ENCODE assay signal across 26 cellular contexts in genomic region chr5:40227927-40228326, GRCh38.
"Had no signal": no experiment of that assay in that cellular context is flagged by ENCODE, and none has a peak within 500 bp of the region (broad histone marks: within the 10 kb centered on the region; RNA-seq: fewer than 3 reads in every experiment).

No MANE protein-coding gene starts in this region.

- H3K9me3 ChIP-seq: heart left ventricle, lower lobe of right lung, mucosa of descending colon, pancreas, prostate gland had no signal

- H3K4me3 ChIP-seq: heart left ventricle, lower lobe of right lung, mucosa of descending colon, pancreas, prostate gland, skin epidermis had no signal

- H3K27ac ChIP-seq: brain microvascular endothelial cell, foreskin keratinocyte, heart left ventricle, lower lobe of right lung, pancreas, prostate gland, skin epidermis had no signal

- ATAC-seq: activated CD8-positive, alpha-beta T cell treated with anti-CD3 and anti-CD28 coated beads for 36 hours; activated naive CD4-positive, alpha-beta T cell treated with anti-CD3 and anti-CD28 coated beads, Interleukin-2, amount 50 U/mL, for 72 hours; foreskin keratinocyte; heart left ventricle; left lobe of liver; lower lobe of right lung; mucosa of descending colon; natural killer cell treated with Interleukin-12 subunit alpha and Interleukin-12 subunit beta and Interleukin-15 and Interleukin-18, amount 100 ng/mL, for 72 hours; pancreas; sciatic nerve; stimulated activated naive CD8-positive, alpha-beta T cell treated with anti-CD3 and anti-CD28 coated beads, Interleukin-15, amount 100 ng/mL, for 72 hours; T-helper 17 cell had no signal

- H3K27ac Mint-ChIP-seq: activated CD4-positive, alpha-beta T cell treated with anti-CD3 and anti-CD28 coated beads, Interleukin-2, amount 10 ng/mL, durations not matched to agents 7 days and 5 days; activated CD8-positive, alpha-beta T cell treated with anti-CD3 and anti-CD28 coated beads for 36 hours; activated naive CD4-positive, alpha-beta T cell treated with anti-CD3 and anti-CD28 coated beads, Interleukin-2, amount 50 U/mL, for 72 hours; activated T-helper 2 cell treated with anti-CD3 and anti-CD28 coated beads, Interferon-gamma antibody, Interleukin-2, Interleukin-4, amounts not matched to agents 10 μg/mL and 5 μg/mL and 100 μg/mL, durations not matched to agents 14 hours and 24 hours and 36 hours; stimulated activated naive CD8-positive, alpha-beta T cell treated with anti-CD3 and anti-CD28 coated beads, Interleukin-15, amount 100 ng/mL, for 72 hours; T-helper 17 cell had no signal

- H3K4me1 ChIP-seq: lower lobe of right lung, pancreas, prostate gland had no signal

- H3K27me3 ChIP-seq: brain microvascular endothelial cell, foreskin keratinocyte, heart left ventricle, pancreas had no signal

- H3K4me3 Mint-ChIP-seq: activated CD4-positive, alpha-beta T cell treated with anti-CD3 and anti-CD28 coated beads, Interleukin-2, amount 10 ng/mL, durations not matched to agents 7 days and 5 days; activated CD8-positive, alpha-beta T cell treated with anti-CD3 and anti-CD28 coated beads for 36 hours; natural killer cell treated with Interleukin-12 subunit alpha and Interleukin-12 subunit beta and Interleukin-15 and Interleukin-18, amount 100 ng/mL, for 72 hours; stimulated activated naive CD8-positive, alpha-beta T cell treated with anti-CD3 and anti-CD28 coated beads, Interleukin-15, amount 100 ng/mL, for 72 hours; T-helper 17 cell had no signal

- DNase-seq: activated CD4-positive, alpha-beta T cell treated with anti-CD3 and anti-CD28 coated beads for 1 hour; activated CD4-positive, alpha-beta T cell treated with anti-CD3 and anti-CD28 coated beads, Interleukin-2, amount 10 ng/mL, durations not matched to agents 7 days and 5 days; activated CD8-positive, alpha-beta T cell treated with anti-CD3 and anti-CD28 coated beads for 36 hours; activated naive CD4-positive, alpha-beta T cell; activated T-cell treated with anti-CD3 and anti-CD28 coated beads, Interleukin-2, amount 50 U/mL, for 48 hours; brain microvascular endothelial cell; foreskin keratinocyte; heart left ventricle; lower lobe of right lung; mesenchymal stem cell; mucosa of descending colon; pancreas; retina; stimulated activated CD4-positive, alpha-beta T cell treated with anti-CD3 and anti-CD28 coated beads, Interleukin-12 subunit alpha, Interleukin-12 subunit beta, amount 100 ng/mL, for 4 hours; stimulated activated CD4-positive, alpha-beta T cell treated with anti-CD3 and anti-CD28 coated beads, Interleukin-4, amount 100 ng/mL, for 1 hour; stimulated activated naive CD8-positive, alpha-beta T cell treated with anti-CD3 and anti-CD28 coated beads, Interleukin-15, amount 100 ng/mL, for 72 hours; substantia nigra; T-helper 17 cell; T1000 had no signal

- H3K9me3 Mint-ChIP-seq: activated CD8-positive, alpha-beta T cell treated with anti-CD3 and anti-CD28 coated beads for 36 hours; activated T-helper 2 cell treated with anti-CD3 and anti-CD28 coated beads, Interferon-gamma antibody, Interleukin-2, Interleukin-4, amounts not matched to agents 10 μg/mL and 5 μg/mL and 100 μg/mL, durations not matched to agents 14 hours and 24 hours and 36 hours; stimulated activated naive CD8-positive, alpha-beta T cell treated with anti-CD3 and anti-CD28 coated beads, Interleukin-15, amount 100 ng/mL, for 72 hours had no signal

- H3K27me3 Mint-ChIP-seq: activated CD4-positive, alpha-beta T cell treated with anti-CD3 and anti-CD28 coated beads, Interleukin-2, amount 10 ng/mL, durations not matched to agents 7 days and 5 days; activated CD8-positive, alpha-beta T cell treated with anti-CD3 and anti-CD28 coated beads for 36 hours; natural killer cell treated with Interleukin-12 subunit alpha and Interleukin-12 subunit beta and Interleukin-15 and Interleukin-18, amount 100 ng/mL, for 72 hours; stimulated activated naive CD8-positive, alpha-beta T cell treated with anti-CD3 and anti-CD28 coated beads, Interleukin-15, amount 100 ng/mL, for 72 hours; T-helper 17 cell had no signal

- H3K36me3 Mint-ChIP-seq: activated naive CD4-positive, alpha-beta T cell treated with anti-CD3 and anti-CD28 coated beads, Interleukin-2, amount 50 U/mL, for 72 hours had no signal

- H3K36me3 ChIP-seq: brain microvascular endothelial cell, heart left ventricle, lower lobe of right lung, pancreas, prostate gland had no signal
